ENCODE assay signal across 9 cellular contexts in genomic region chr4:159904906-159905305, GRCh38.
"Had no signal": no experiment of that assay in that cellular context is flagged by ENCODE, and none has a peak within 500 bp of the region (broad histone marks: within the 10 kb centered on the region; RNA-seq: fewer than 3 reads in every experiment).

No MANE protein-coding gene starts in this region.

- H3K4me3 ChIP-seq: GM23248, GM23338, HAP-1 had no signal

- H3K9me3 ChIP-seq: HAP-1 had no signal

- H2AFZ ChIP-seq: GM23248 had no signal

- H3K27ac ChIP-seq: GM23248 had no signal

- H3K9ac ChIP-seq: GM23248 had no signal

- H3K36me3 ChIP-seq: HAP-1 had no signal

- H3K4me2 ChIP-seq: GM23338 had no signal

- DNase-seq: GM23248, GOT3, H7, H9, HCEC 1CT, HFFc6 had no signal

- ATAC-seq: GM23338, HCT116 had no signal

- H3K4me1 ChIP-seq: HAP-1 had no signal
